ENCODE assay signal across 13 cellular contexts in the genomic region with DNA sequence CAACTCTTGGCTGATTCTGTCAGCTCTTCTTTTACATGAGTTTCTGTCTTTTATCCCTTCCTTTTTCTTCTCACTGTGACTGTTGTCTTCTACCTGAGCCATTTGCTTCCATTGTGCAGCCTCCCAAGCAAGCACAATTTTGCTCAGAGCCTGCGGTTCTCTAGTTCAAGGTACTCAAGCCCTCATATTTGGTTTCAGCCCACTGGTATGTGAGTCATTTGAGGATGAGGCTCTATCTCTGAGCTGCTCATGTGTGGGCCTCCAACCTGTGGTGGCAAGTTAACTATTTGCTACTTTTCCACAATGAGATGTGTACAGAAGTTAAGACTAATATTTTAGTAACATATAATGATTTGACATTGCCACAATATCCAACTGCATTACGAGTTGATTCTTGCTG.
DNase-seq lines count a peak whose midpoint lies in the region; ATAC-seq and FAIRE-seq lines count a peak whose summit lies in the region.
"Had no signal": no experiment of that assay in that cellular context is flagged by ENCODE, and none has a peak within 500 bp of the region (broad histone marks: within the 10 kb centered on the region; RNA-seq: fewer than 3 reads in every experiment).

No MANE protein-coding gene starts in this region.

- H3K27me3 Mint-ChIP-seq in activated T-helper 2 cell treated with anti-CD3 and anti-CD28 coated beads, Interferon-gamma antibody, Interleukin-2, Interleukin-4, amounts not matched to agents 10 μg/mL and 5 μg/mL and 100 μg/mL, durations not matched to agents 14 hours and 24 hours and 36 hours (ENCODE audit: low read depth) = no peaks in the 10 kb centered on the region

- FAIRE-seq in GM18507 (lab: Jason Lieb, UNC) = peak; percentile 71

- intact Hi-C loops in activated T-helper 2 cell treated with anti-CD3 and anti-CD28 coated beads, Interferon-gamma antibody, Interleukin-2, Interleukin-4, amounts not matched to agents 10 μg/mL and 5 μg/mL and 100 μg/mL, durations not matched to agents 14 hours and 24 hours and 36 hours (cut with micrococcal nuclease) = loop anchor here (5.0 kb wide), 1 partner anchor 39 kb away; no protein-coding TSS in a partner anchor

- H3K27me3 ChIP-seq in SJCRH30 = no peaks in the 10 kb centered on the region

- peak overlapping the region; percentile 53 for H3K27ac Mint-ChIP-seq in activated T-helper 2 cell treated with anti-CD3 and anti-CD28 coated beads, Interferon-gamma antibody, Interleukin-2, Interleukin-4, amounts not matched to agents 10 μg/mL and 5 μg/mL and 100 μg/mL, durations not matched to agents 14 hours and 24 hours and 36 hours

- no peaks in the 10 kb centered on the region for H3K36me3 ChIP-seq in SJCRH30

- peaks cover 4% of the 10 kb centered on the region; the same call in 1 of the 2 replicates for H3K4me1 ChIP-seq in SJCRH30

- H3K4me3 ChIP-seq in SJCRH30 = no peak overlapping the region

- no peaks in the 10 kb centered on the region for H3K9me3 ChIP-seq in SJCRH30 (replicated peaks)

- H3K9me3 Mint-ChIP-seq in activated T-helper 2 cell treated with anti-CD3 and anti-CD28 coated beads, Interferon-gamma antibody, Interleukin-2, Interleukin-4, amounts not matched to agents 10 μg/mL and 5 μg/mL and 100 μg/mL, durations not matched to agents 14 hours and 24 hours and 36 hours = no peaks in the 10 kb centered on the region
- H3K9me3 Mint-ChIP-seq: neural crest cell had no signal

- peaks cover 48% of the 10 kb centered on the region for H3K36me3 Mint-ChIP-seq in activated T-helper 2 cell treated with anti-CD3 and anti-CD28 coated beads, Interferon-gamma antibody, Interleukin-2, Interleukin-4, amounts not matched to agents 10 μg/mL and 5 μg/mL and 100 μg/mL, durations not matched to agents 14 hours and 24 hours and 36 hours (ENCODE audit: low read depth)

- ATAC-seq in GM19463 (IDR thresholded peaks at IDR 0.05; ENCODE audit: unreplicated experiment) (peak; percentile 100), HG03039 (IDR thresholded peaks at IDR 0.05; ENCODE audit: unreplicated experiment) (peak; percentile 88)

- no peak overlapping the region for H3K4me3 Mint-ChIP-seq in activated T-helper 2 cell treated with anti-CD3 and anti-CD28 coated beads, Interferon-gamma antibody, Interleukin-2, Interleukin-4, amounts not matched to agents 10 μg/mL and 5 μg/mL and 100 μg/mL, durations not matched to agents 14 hours and 24 hours and 36 hours (ENCODE audit: low read depth)
- H3K4me3 Mint-ChIP-seq: neural crest cell had no signal

- H3K27ac ChIP-seq in SJCRH30 = no peak overlapping the region

- H3K4me1 Mint-ChIP-seq in activated T-helper 2 cell treated with anti-CD3 and anti-CD28 coated beads, Interferon-gamma antibody, Interleukin-2, Interleukin-4, amounts not matched to agents 10 μg/mL and 5 μg/mL and 100 μg/mL, durations not matched to agents 14 hours and 24 hours and 36 hours (ENCODE audit: low read depth) = peaks cover 17% of the 10 kb centered on the region

- DNase-seq in GM18507 (ENCODE audit: extremely low spot score, insufficient read length, low read depth) = no peak
- no peak for DNase-seq in activated T-helper 2 cell treated with anti-CD3 and anti-CD28 coated beads, Interferon-gamma antibody, Interleukin-2, Interleukin-4, amounts not matched to agents 10 μg/mL and 5 μg/mL and 100 μg/mL, durations not matched to agents 14 hours and 24 hours and 36 hours (ENCODE audit: low spot score)
- DNase-seq in mucosa of gallbladder (ENCODE audit: low spot score) = no peak
- DNase-seq in SJCRH30 = no peak
- no peak for DNase-seq in Kasumi-1 (lab: John Stamatoyannopoulos, UW)
- DNase-seq in NCI-H526 (lab: John Stamatoyannopoulos, UW) = no peak
- DNase-seq: activated naive CD4-positive, alpha-beta T cell treated with Interleukin-2 at 50 U/mL for 16 hours; dermis blood vessel endothelial cell; NCI-H69; stimulated activated CD4-positive, alpha-beta T cell treated with anti-CD3 and anti-CD28 coated beads, Interleukin-4, amount 100 ng/mL, for 4 hours had no signal
